In the genomic region with DNA sequence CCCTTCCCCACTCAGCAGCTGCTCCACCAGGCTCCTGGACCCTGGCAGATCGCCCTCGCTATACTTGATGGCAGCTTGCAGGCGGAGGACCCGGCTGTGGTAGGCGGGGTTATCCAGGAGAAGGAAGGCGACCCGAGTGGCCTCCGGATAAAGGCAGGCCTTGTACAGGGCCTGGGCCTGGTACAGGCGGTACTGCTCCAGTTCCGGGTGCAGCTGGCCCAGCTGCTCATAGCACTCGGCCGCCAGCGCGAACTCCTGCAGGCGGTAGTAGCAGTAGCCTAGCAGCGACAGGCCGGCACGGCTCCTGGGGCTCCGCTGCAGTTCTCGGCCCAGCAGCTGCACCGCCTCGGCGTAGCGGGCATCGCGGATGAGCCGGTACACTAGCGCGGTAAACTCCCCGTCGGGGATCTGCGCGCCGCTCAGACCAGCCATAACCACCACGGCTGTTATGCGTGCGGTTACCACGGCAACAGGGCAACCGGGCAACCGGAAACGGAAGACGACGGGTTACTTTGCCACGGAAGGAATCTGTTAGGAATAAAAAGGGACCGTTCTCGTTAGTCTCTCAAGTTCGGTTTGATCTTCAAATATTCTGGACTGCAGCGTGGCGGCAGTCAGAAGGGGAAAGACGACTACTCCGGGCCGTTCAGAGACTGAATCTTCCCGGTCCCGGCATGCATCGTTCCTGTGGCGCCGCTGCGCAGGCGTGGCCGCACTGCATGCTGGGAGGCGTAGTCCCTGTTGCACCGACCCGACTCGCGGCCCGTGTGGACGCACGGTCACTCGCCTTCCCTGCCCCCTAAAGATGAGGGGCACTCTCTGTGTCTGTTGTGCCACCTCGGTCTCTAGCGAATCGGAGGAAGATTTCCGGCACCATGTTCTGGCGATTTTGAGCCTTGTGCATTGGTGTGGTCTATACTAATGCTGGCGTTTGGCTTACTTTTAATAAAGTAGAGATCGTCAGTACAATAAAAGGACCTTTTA, we compare ENCODE assay signal across 8 cellular contexts.
A peak's percentile ranks its signal among the peaks of the same experiment; 100 is the strongest.
DNase-seq lines count a peak whose midpoint lies in the region; ATAC-seq and TF ChIP-seq lines count a peak whose summit lies in the region.

No MANE protein-coding gene starts in this region.

- in situ Hi-C loops in GM13976 (cut with MboI; ENCODE audit: low sequenced_read_pairs, unreplicated experiment), result loop anchor here (25.0 kb wide), 1 partner anchor 281 kb away; no protein-coding TSS in a partner anchor

- no peaks in the 10 kb centered on the region for H3K27me3 Mint-ChIP-seq in progenitor cell of endocrine pancreas

- DNase-seq in GM13976 (ENCODE audit: low spot score) (peak; percentile 92), NCI-H146 treated with DMSO at 0.1 percent for 48 hours (lab: John Stamatoyannopoulos, UW; ENCODE audit: unreplicated experiment) (peak; percentile 82), T-helper 1 cell (peak; percentile 80 to 92 (median 87)), amygdala (lab: John Stamatoyannopoulos, UW) (peak; percentile 68 to 99 (median 90)), left ventricle myocardium superior (peak; percentile 95), progenitor cell of endocrine pancreas (ENCODE audit: low spot score, unreplicated experiment) (peak; percentile 70), ureter (ENCODE audit: low spot score) (peak; percentile 92)

- no peak for TF ChIP-seq CTCF in GM13976 (IDR thresholded peaks at IDR 0.05; ENCODE audit: borderline replicate concordance, control extremely low read depth, extremely low read depth, insufficient read depth, missing control alignments)
- TF ChIP-seq CTCF in progenitor cell of endocrine pancreas (IDR thresholded peaks at IDR 0.05; ENCODE audit: unreplicated experiment), result no peak

- H3K36me3 Mint-ChIP-seq in progenitor cell of endocrine pancreas (ENCODE audit: insufficient read depth), result peaks cover 9% of the 10 kb centered on the region

- peaks cover 26% of the 10 kb centered on the region for H3K4me1 Mint-ChIP-seq in progenitor cell of endocrine pancreas (ENCODE audit: low read depth)

- intact Hi-C loops in left ventricle myocardium superior (cut with micrococcal nuclease), result loop anchor here (10.0 kb wide), 1 partner anchor 134 kb away; no protein-coding TSS in a partner anchor

- no peaks in the 10 kb centered on the region for H3K9me3 Mint-ChIP-seq in progenitor cell of endocrine pancreas (ENCODE audit: low read depth)

- peak overlapping the region; percentile 99 for H3K27ac Mint-ChIP-seq in progenitor cell of endocrine pancreas

- ATAC-seq in HG02840 (IDR thresholded peaks at IDR 0.05; ENCODE audit: low FRiP score, unreplicated experiment) (peak; percentile 98), left ventricle myocardium superior (peak; percentile 98)

- H3K4me3 Mint-ChIP-seq in progenitor cell of endocrine pancreas (ENCODE audit: low read depth), result peak overlapping the region; percentile 97

Comparison
In these comparisons a context has a peak if more than half of its experiments do, and no peak if none do; other contexts are left out.
1. Peak in every context shown above with its lines: DNase-seq and ATAC-seq.